Comparison of ENCODE assay signal across 12 cellular contexts in genomic region chr1:27057801-27058647, GRCh38. TPM values are rescaled to one million over a fixed set of nuclear protein-coding genes. Genes with fewer than 3 reads are reported as not detected.
DNase-seq lines count a peak whose midpoint lies in the region; ATAC-seq, FAIRE-seq and TF ChIP-seq lines count a peak whose summit lies in the region.
"Had no signal": no experiment of that assay in that cellular context is flagged by ENCODE, and none has a peak within 500 bp of the region (broad histone marks: within the 10 kb centered on the region; RNA-seq: fewer than 3 reads in every experiment).

No MANE protein-coding gene starts in this region.

- ATAC-seq in Panc1, result peak; percentile 72
- ATAC-seq in T-helper 17 cell, result no peak
- no peak for ATAC-seq in GM21576 (IDR thresholded peaks at IDR 0.05; ENCODE audit: unreplicated experiment)
- ATAC-seq: activated naive CD4-positive, alpha-beta T cell treated with anti-CD3 and anti-CD28 coated beads, Interleukin-2, amount 50 U/mL, for 72 hours had no signal

- H3K9me3 ChIP-seq in Panc1 (ENCODE audit: control insufficient read depth, insufficient read depth, low read depth, low read length), result no peaks in the 10 kb centered on the region
- H3K9me3 ChIP-seq in iPS-18c (ENCODE audit: control insufficient read depth, insufficient read depth, low read length), result no peaks in the 10 kb centered on the region
- H3K9me3 ChIP-seq in small intestine (ENCODE audit: control insufficient read depth, low read depth), result no peaks in the 10 kb centered on the region
- no peaks in the 10 kb centered on the region for H3K9me3 ChIP-seq in T-helper 17 cell (ENCODE audit: control insufficient read depth, low read length, poor library complexity, severe bottlenecking)
- H3K9me3 ChIP-seq: SJSA1 had no signal

- H3K4me1 ChIP-seq in Panc1 (ENCODE audit: control insufficient read depth, insufficient read depth, low read length) (no peaks in the 10 kb centered on the region), small intestine (ENCODE audit: control insufficient read depth in 2 of 2, insufficient read depth in 1 of 2, low read depth in 1 of 2, low read length in 1 of 2) (no peaks in the 10 kb centered on the region)
- H3K4me1 ChIP-seq: SJSA1 had no signal

- DNase-seq in LHCN-M2 (ENCODE audit: low read depth), result peak; percentile 26
- no peak for DNase-seq in Panc1 (ENCODE audit: low read depth, low spot score)
- peak; percentile 44 for DNase-seq in small intestine
- no peak for DNase-seq in T-helper 17 cell
- DNase-seq in NCI-H2196 (lab: John Stamatoyannopoulos, UW; ENCODE audit: unreplicated experiment), result no peak
- DNase-seq: activated CD4-positive, alpha-beta T cell treated with anti-CD3 and anti-CD28 coated beads for 4 hours; MM.1S had no signal

- in situ Hi-C loops in Panc1 (cut with HindIII; ENCODE audit: low pct_unique_long_range_greater_than_20kb, low sequenced_read_pairs), result no loop called here

- H3K4me1 Mint-ChIP-seq in T-helper 17 cell, result no peaks in the 10 kb centered on the region

- WGBS in small intestine, 3 donors, result 12 to 29% (median 29%) methylated on average over 13 of the region's 13 CpGs

- POLR2A ChIA-PET in Panc1 (lab: Charles Lee), result interaction anchor here (0.7 kb wide), 1 partner anchor 20 kb away, joined by 3 read pairs; no protein-coding TSS in a partner anchor

- H3K27me3 ChIP-seq in Panc1 (ENCODE audit: control insufficient read depth, insufficient read depth, low read length), result no peaks in the 10 kb centered on the region
- no peaks in the 10 kb centered on the region for H3K27me3 ChIP-seq in small intestine (ENCODE audit: control insufficient read depth in 2 of 2, insufficient read depth in 2 of 2, low read length in 2 of 2)
- H3K27me3 ChIP-seq: SJSA1 had no signal

- H3K4me3 Mint-ChIP-seq in T-helper 17 cell, result no peak overlapping the region

- H3K27me3 Mint-ChIP-seq in T-helper 17 cell, result no peaks in the 10 kb centered on the region

- intact Hi-C loops in Panc1 (cut with micrococcal nuclease; ENCODE audit: unreplicated experiment), result no loop called here

- no peak overlapping the region for H3K27ac Mint-ChIP-seq in T-helper 17 cell
- H3K27ac Mint-ChIP-seq: activated naive CD4-positive, alpha-beta T cell treated with anti-CD3 and anti-CD28 coated beads, Interleukin-2, amount 50 U/mL, for 72 hours had no signal

- TF ChIP-seq CTCF in Panc1 (IDR thresholded peaks at IDR 0.05), result no peak

- no TSS peak for BruUV-seq in Panc1 (replicated peaks; lab: Mats Ljungman, UMichigan)

- no peaks in the 10 kb centered on the region for H3K36me3 Mint-ChIP-seq in T-helper 17 cell (ENCODE audit: low read depth)
- H3K36me3 Mint-ChIP-seq: activated naive CD4-positive, alpha-beta T cell treated with anti-CD3 and anti-CD28 coated beads, Interleukin-2, amount 50 U/mL, for 72 hours had no signal

- CTCF ChIA-PET in Panc1 (lab: Charles Lee), result interaction anchor here (1.2 kb wide), 1 partner anchor 39 kb away, joined by 19 read pairs; no protein-coding TSS in a partner anchor

- no peak overlapping the region for H3K4me3 ChIP-seq in Panc1 (ENCODE audit: low read depth in 2 of 2, low read length in 2 of 2)
- H3K4me3 ChIP-seq in iPS-18c (ENCODE audit: insufficient read depth, low read depth, low read length), result peak overlapping the region; percentile 34
- no peak overlapping the region for H3K4me3 ChIP-seq in small intestine (ENCODE audit: low read depth in 1 of 2, low read length in 2 of 2)
- H3K4me3 ChIP-seq: SJSA1 had no signal

- no peaks in the 10 kb centered on the region for H3K36me3 ChIP-seq in Panc1 (ENCODE audit: control insufficient read depth, insufficient read depth, low read length)
- H3K36me3 ChIP-seq in small intestine (ENCODE audit: control insufficient read depth in 2 of 2, insufficient read depth in 2 of 2, low read length in 2 of 2), result no peaks in the 10 kb centered on the region
- H3K36me3 ChIP-seq: SJSA1 had no signal

- FAIRE-seq in small intestine (lab: Jason Lieb, UNC), result no peak
- FAIRE-seq: keratinocyte had no signal

- H3K27ac ChIP-seq in Panc1 (ENCODE audit: low read length) (no peak overlapping the region), small intestine (ENCODE audit: low read depth in 1 of 2, low read length in 1 of 2) (peak overlapping the region in 1 of 2 donors; percentile 74)
- H3K27ac ChIP-seq: SJSA1 had no signal

RNA-seq across cellular contexts. Expression of gene TENT5B, which starts 45.4 kb away (rescaled TPM):
- total RNA-seq in LHCN-M2 (2014; rRNA removed), result 3.3 and 3.6 TPM in 2 replicates
- 5.8 TPM for polyA plus RNA-seq in LHCN-M2 (2012)
- total RNA-seq in Panc1 (2021; ENCODE audit: unreplicated experiment), result 12.6 TPM
- polyA plus RNA-seq in Panc1 (2012; ENCODE audit: insufficient read length), result 9.5 TPM
- polyA plus RNA-seq in small intestine, result 1 to 10 TPM in 1 of 3 donors, under 1 TPM in 2; 0.27 to 3.9 (median 0.45) TPM
- total RNA-seq in T-helper 17 cell, result not detected

Comparison
In these comparisons a context has a peak if more than half of its experiments do, and no peak if none do; other contexts are left out.
1. DNase-seq: peak in LHCN-M2 (single experiment) and small intestine (single experiment); none in Panc1 (single experiment), T-helper 17 cell (0 of 3) and NCI-H2196 (single experiment).